ENCODE assay signal across 2 cellular contexts in the genomic region with DNA sequence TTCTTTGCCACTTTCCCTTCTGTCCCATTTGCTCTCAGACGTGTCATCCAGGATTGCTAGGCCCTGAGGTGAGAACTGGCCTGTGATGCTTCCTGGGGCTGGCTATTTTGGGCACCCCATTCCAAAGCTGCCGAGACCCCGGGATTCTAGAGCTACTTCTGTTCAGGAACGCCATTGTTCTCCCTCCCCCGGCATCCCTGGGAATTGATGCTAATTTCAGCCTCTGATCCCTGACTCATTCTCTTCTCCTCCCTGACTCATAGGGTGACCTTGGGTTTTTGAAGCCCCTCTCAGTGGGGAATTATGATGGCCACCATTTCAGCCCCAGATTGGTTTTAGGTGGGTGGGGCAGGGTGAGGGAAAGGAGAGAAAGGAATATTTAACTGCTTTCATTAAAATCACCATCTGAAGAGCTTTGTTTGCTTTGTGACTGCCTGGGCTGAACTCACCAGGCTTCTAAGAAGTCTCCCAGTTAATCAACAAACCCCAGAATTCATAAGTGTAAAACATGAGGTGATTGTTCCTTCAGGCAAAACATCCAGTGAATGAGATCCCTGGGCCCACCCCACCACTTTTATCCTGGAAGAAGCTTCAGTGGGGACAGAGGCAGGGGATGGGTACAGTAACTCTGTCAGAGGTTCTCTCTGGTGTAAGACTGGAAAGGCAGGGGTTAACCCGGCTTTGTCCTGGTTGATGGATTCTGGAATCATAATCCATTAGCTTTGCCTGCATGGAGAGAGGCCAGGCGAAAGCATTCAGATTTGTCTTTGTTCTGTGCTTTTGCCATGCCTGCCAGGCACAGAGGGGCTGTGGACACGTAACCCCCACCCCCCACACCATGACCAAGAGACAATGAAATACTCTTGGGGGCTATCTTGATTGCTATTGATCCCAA.
TF ChIP-seq lines count a peak whose summit lies in the region.

No MANE protein-coding gene starts in this region.

TF ChIP-seq in A549, 52 proteins besides CTCF, POLR2A, EP300 and RAD21:
- no peak for TF ChIP-seq ELK1 (IDR thresholded peaks at IDR 0.05; ENCODE audit: low read depth, low read length)
- TF ChIP-seq JUNB (IDR thresholded peaks at IDR 0.05) = no peak
- no peak for TF ChIP-seq HOXA7 (CRISPR knock-in tag; IDR thresholded peaks at IDR 0.05)
- TF ChIP-seq SMC3 (IDR thresholded peaks at IDR 0.05) = no peak
- no peak for TF ChIP-seq KDM1A (IDR thresholded peaks at IDR 0.05; ENCODE audit: low read depth)
- TF ChIP-seq CBX2 (IDR thresholded peaks at IDR 0.05; ENCODE audit: borderline replicate concordance, low read depth) = no peak
- no peak for TF ChIP-seq FOSL2 (IDR thresholded peaks at IDR 0.05)
- no peak for TF ChIP-seq FOSL2 (CRISPR knock-in tag; IDR thresholded peaks at IDR 0.05)
- no peak for TF ChIP-seq ZSCAN20 (CRISPR knock-in tag; IDR thresholded peaks at IDR 0.05)
- no peak for TF ChIP-seq CEBPB (IDR thresholded peaks at IDR 0.05)
- no peak for TF ChIP-seq HDAC2 (IDR thresholded peaks at IDR 0.05)
- no peak for TF ChIP-seq RFX5 (IDR thresholded peaks at IDR 0.05)
- TF ChIP-seq, protein P1, sequence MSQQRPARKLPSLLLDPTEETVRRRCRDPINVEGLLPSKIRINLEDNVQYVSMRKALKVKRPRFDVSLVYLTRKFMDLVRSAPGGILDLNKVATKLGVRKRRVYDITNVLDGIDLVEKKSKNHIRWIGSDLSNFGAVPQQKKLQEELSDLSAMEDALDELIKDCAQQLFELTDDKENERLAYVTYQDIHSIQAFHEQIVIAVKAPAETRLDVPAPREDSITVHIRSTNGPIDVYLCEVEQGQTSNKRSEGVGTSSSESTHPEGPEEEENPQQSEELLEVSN (IDR thresholded peaks at IDR 0.05; ENCODE audit: borderline replicate concordance, low read depth) = no peak
- no peak for TF ChIP-seq MAZ (IDR thresholded peaks at IDR 0.05; ENCODE audit: borderline replicate concordance, low read depth, low read length)
- no peak for TF ChIP-seq FOSB (CRISPR knock-in tag; IDR thresholded peaks at IDR 0.05)
- no peak for TF ChIP-seq CHD2 (IDR thresholded peaks at IDR 0.05; ENCODE audit: low read length, partially characterized antibody)
- TF ChIP-seq ATOH8 (CRISPR knock-in tag; IDR thresholded peaks at IDR 0.05; ENCODE audit: low read depth) = no peak
- TF ChIP-seq SREBF2 (IDR thresholded peaks at IDR 0.05) = no peak
- no peak for TF ChIP-seq CBX8 (IDR thresholded peaks at IDR 0.05)

TF ChIP-seq in neural cell, 6 proteins besides CTCF, POLR2A, EP300 and RAD21:
- TF ChIP-seq, protein P2, sequence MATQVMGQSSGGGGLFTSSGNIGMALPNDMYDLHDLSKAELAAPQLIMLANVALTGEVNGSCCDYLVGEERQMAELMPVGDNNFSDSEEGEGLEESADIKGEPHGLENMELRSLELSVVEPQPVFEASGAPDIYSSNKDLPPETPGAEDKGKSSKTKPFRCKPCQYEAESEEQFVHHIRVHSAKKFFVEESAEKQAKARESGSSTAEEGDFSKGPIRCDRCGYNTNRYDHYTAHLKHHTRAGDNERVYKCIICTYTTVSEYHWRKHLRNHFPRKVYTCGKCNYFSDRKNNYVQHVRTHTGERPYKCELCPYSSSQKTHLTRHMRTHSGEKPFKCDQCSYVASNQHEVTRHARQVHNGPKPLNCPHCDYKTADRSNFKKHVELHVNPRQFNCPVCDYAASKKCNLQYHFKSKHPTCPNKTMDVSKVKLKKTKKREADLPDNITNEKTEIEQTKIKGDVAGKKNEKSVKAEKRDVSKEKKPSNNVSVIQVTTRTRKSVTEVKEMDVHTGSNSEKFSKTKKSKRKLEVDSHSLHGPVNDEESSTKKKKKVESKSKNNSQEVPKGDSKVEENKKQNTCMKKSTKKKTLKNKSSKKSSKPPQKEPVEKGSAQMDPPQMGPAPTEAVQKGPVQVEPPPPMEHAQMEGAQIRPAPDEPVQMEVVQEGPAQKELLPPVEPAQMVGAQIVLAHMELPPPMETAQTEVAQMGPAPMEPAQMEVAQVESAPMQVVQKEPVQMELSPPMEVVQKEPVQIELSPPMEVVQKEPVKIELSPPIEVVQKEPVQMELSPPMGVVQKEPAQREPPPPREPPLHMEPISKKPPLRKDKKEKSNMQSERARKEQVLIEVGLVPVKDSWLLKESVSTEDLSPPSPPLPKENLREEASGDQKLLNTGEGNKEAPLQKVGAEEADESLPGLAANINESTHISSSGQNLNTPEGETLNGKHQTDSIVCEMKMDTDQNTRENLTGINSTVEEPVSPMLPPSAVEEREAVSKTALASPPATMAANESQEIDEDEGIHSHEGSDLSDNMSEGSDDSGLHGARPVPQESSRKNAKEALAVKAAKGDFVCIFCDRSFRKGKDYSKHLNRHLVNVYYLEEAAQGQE (IDR thresholded peaks at IDR 0.05; ENCODE audit: borderline replicate concordance) = peak; percentile 40
- no peak for TF ChIP-seq SMC3 (conservative IDR thresholded peaks at IDR 0.05; ENCODE audit: poor library complexity)
- peak; percentile 44 for TF ChIP-seq POLR2AphosphoS5 (IDR thresholded peaks at IDR 0.05)
- no peak for TF ChIP-seq TAF1 (IDR thresholded peaks at IDR 0.05; ENCODE audit: low read depth)
- no peak for TF ChIP-seq EZH2 (IDR thresholded peaks at IDR 0.05; ENCODE audit: borderline replicate concordance, insufficient read depth, low read length, poor library complexity, severe bottlenecking)
- no peak for TF ChIP-seq MXI1 (conservative IDR thresholded peaks at IDR 0.05; ENCODE audit: poor library complexity, severe bottlenecking)
